ENCODE assay signal across 20 cellular contexts in genomic region chr11:120785576-120785975, GRCh38.
"Had no signal": no experiment of that assay in that cellular context is flagged by ENCODE, and none has a peak within 500 bp of the region (broad histone marks: within the 10 kb centered on the region; RNA-seq: fewer than 3 reads in every experiment).

No MANE protein-coding gene starts in this region.

- H3K36me3 Mint-ChIP-seq: naive thymus-derived CD4-positive, alpha-beta T cell; stimulated activated effector memory CD8-positive, alpha-beta T cell treated with anti-CD3 and anti-CD28 coated beads, Interleukin-12 subunit alpha, Interleukin-12 subunit beta, amount 100 ng/mL, for 72 hours; type B pancreatic cell had no signal

- H3K27ac ChIP-seq: hepatocyte, neutrophil, suprapubic skin, thyroid gland had no signal

- H3K27ac Mint-ChIP-seq: naive thymus-derived CD4-positive, alpha-beta T cell; nephron progenitor cell; stimulated activated effector memory CD8-positive, alpha-beta T cell treated with anti-CD3 and anti-CD28 coated beads, Interleukin-12 subunit alpha, Interleukin-12 subunit beta, amount 100 ng/mL, for 72 hours; type B pancreatic cell had no signal

- DNase-seq: cerebellar nuclear complex; dermis blood vessel endothelial cell; erythroblast; foreskin melanocyte; left colon; mammary epithelial cell; naive thymus-derived CD4-positive, alpha-beta T cell; posterior cingulate gyrus; right cardiac atrium; stimulated activated CD4-positive, alpha-beta T cell treated with anti-CD3 and anti-CD28 coated beads, Interleukin-4, amount 100 ng/mL, for 1 hour; stimulated activated CD8-positive, alpha-beta memory T cell treated with anti-CD3 and anti-CD28 coated beads, Interleukin-4, amount 100 ng/mL, for 48 hours; stimulated activated naive CD8-positive, alpha-beta T cell treated with anti-CD3 and anti-CD28 coated beads, Interleukin-15, Interleukin-2, amounts not matched to agents 100 U/mL and 50 U/mL, for 24 hours; thyroid gland had no signal

- ATAC-seq: left colon; naive thymus-derived CD4-positive, alpha-beta T cell; right cardiac atrium; stimulated activated effector memory CD8-positive, alpha-beta T cell treated with anti-CD3 and anti-CD28 coated beads, Interleukin-12 subunit alpha, Interleukin-12 subunit beta, amount 100 ng/mL, for 72 hours; stimulated activated naive CD8-positive, alpha-beta T cell treated with anti-CD3 and anti-CD28 coated beads, Interleukin-15, Interleukin-2, amounts not matched to agents 100 U/mL and 50 U/mL, for 24 hours had no signal

- H3K4me1 Mint-ChIP-seq: stimulated activated effector memory CD8-positive, alpha-beta T cell treated with anti-CD3 and anti-CD28 coated beads, Interleukin-12 subunit alpha, Interleukin-12 subunit beta, amount 100 ng/mL, for 72 hours had no signal

- H3K4me1 ChIP-seq: suprapubic skin, thyroid gland had no signal

- H3K9me3 ChIP-seq: neutrophil, suprapubic skin, thyroid gland had no signal

- H3K4me3 ChIP-seq: hepatocyte, smooth muscle cell, suprapubic skin, thyroid gland had no signal

- H3K9me3 Mint-ChIP-seq: naive thymus-derived CD4-positive, alpha-beta T cell; nephron progenitor cell; stimulated activated effector memory CD8-positive, alpha-beta T cell treated with anti-CD3 and anti-CD28 coated beads, Interleukin-12 subunit alpha, Interleukin-12 subunit beta, amount 100 ng/mL, for 72 hours; type B pancreatic cell had no signal

- H3K4me3 Mint-ChIP-seq: naive thymus-derived CD4-positive, alpha-beta T cell; nephron progenitor cell; stimulated activated effector memory CD8-positive, alpha-beta T cell treated with anti-CD3 and anti-CD28 coated beads, Interleukin-12 subunit alpha, Interleukin-12 subunit beta, amount 100 ng/mL, for 72 hours; type B pancreatic cell had no signal

- H3K36me3 ChIP-seq: neutrophil, suprapubic skin, thyroid gland had no signal

- H3K27me3 ChIP-seq: thyroid gland had no signal
